In genomic region chr5:107893642-107894041, GRCh38 we compare ENCODE assay signal across 10 cellular contexts.
DNase-seq lines count a peak whose midpoint lies in the region; ATAC-seq, FAIRE-seq and TF ChIP-seq lines count a peak whose summit lies in the region.
"Had no signal": no experiment of that assay in that cellular context is flagged by ENCODE, and none has a peak within 500 bp of the region (broad histone marks: within the 10 kb centered on the region; RNA-seq: fewer than 3 reads in every experiment).

No MANE protein-coding gene starts in this region.

- TF ChIP-seq RAD21 in A549 (conservative IDR thresholded peaks at IDR 0.05 in 1 of 2, IDR thresholded peaks at IDR 0.05 in 1 of 2) = no peak
- TF ChIP-seq RAD21 in IMR-90 (IDR thresholded peaks at IDR 0.05; ENCODE audit: low read length) = no peak

- no peak overlapping the region for H2AFZ ChIP-seq in IMR-90 (replicated peaks; ENCODE audit: low read length, poor library complexity)

- H4K20me1 ChIP-seq in IMR-90 (ENCODE audit: insufficient read depth, low read length) = no peaks in the 10 kb centered on the region

- no peaks in the 10 kb centered on the region for H3K4me1 Mint-ChIP-seq in activated T-helper 17 cell treated with anti-CD3 and anti-CD28 coated beads, Interleukin-2, amount 50 U/mL, for 72 hours
- H3K4me1 Mint-ChIP-seq: B cell had no signal

- TF ChIP-seq EP300 in A549 (IDR thresholded peaks at IDR 0.05) = no peak

- no peak overlapping the region for H4K5ac ChIP-seq in IMR-90 (ENCODE audit: low read depth, low read length)

- no peak overlapping the region for H4K8ac ChIP-seq in IMR-90 (ENCODE audit: low read depth in 2 of 2, low read length in 2 of 2)

- DNase-seq in A549 (ENCODE audit: low read depth in 1 of 2, low spot score in 1 of 2) (no peak), IMR-90 (peak; percentile 32), astrocyte of the hippocampus (ENCODE audit: low read depth, low spot score) (peak; percentile 84), NCI-H1048 (lab: John Stamatoyannopoulos, UW) (no peak), HEK293T (ENCODE audit: extremely low spot score) (no peak), NCI-H2029 treated with DMSO at 0.1 percent for 48 hours (lab: John Stamatoyannopoulos, UW) (no peak)
- DNase-seq: upper lobe of left lung had no signal

- no TSS peak for BruUV-seq in IMR-90 (replicated peaks; lab: Mats Ljungman, UMichigan)

- intact Hi-C loops in IMR-90 (cut with micrococcal nuclease) = no loop called here

- no peak overlapping the region for H3K27ac Mint-ChIP-seq in activated T-helper 17 cell treated with anti-CD3 and anti-CD28 coated beads, Interleukin-2, amount 50 U/mL, for 72 hours
- H3K27ac Mint-ChIP-seq: B cell had no signal

- H2AK9ac ChIP-seq in IMR-90 (replicated peaks; ENCODE audit: low read depth, low read length, poor library complexity) = no peak overlapping the region

- H3K4me3 Mint-ChIP-seq in activated T-helper 17 cell treated with anti-CD3 and anti-CD28 coated beads, Interleukin-2, amount 50 U/mL, for 72 hours = no peak overlapping the region
- H3K4me3 Mint-ChIP-seq: B cell had no signal

- ATAC-seq in A549 (no peak), IMR-90 (ENCODE audit: low read depth) (peak; percentile 66)
- ATAC-seq in activated T-helper 17 cell treated with anti-CD3 and anti-CD28 coated beads, Interleukin-2, amount 50 U/mL, for 72 hours (replicated peaks) = no peak

- H3K4me2 ChIP-seq in A549 (no peak overlapping the region), IMR-90 (ENCODE audit: low read depth, low read length) (no peak overlapping the region)

- H3K9me3 Mint-ChIP-seq in activated T-helper 17 cell treated with anti-CD3 and anti-CD28 coated beads, Interleukin-2, amount 50 U/mL, for 72 hours = no peaks in the 10 kb centered on the region

- H2AK5ac ChIP-seq in IMR-90 (ENCODE audit: low read depth, low read length) = no peak overlapping the region

- H3K9me1 ChIP-seq in IMR-90 (ENCODE audit: insufficient read depth, low read length) = no peaks in the 10 kb centered on the region

- no peak overlapping the region for H4K91ac ChIP-seq in IMR-90 (ENCODE audit: insufficient read depth, low read depth, low read length)

- WGBS in A549 (ENCODE audit: missing lambda C conversion rate) = 76% methylated on average over 4 of the region's 4 CpGs
- no CpG with 5 or more reads among the region's 4 CpGs for WGBS in IMR-90 (ENCODE audit: extremely low coverage in 2 of 2, insufficient read length in 1 of 2), 2 experiments

- H3K4me1 ChIP-seq in A549 (no peaks in the 10 kb centered on the region), IMR-90 (ENCODE audit: control insufficient read depth, insufficient read depth, low read length) (peaks cover 2% of the 10 kb centered on the region; the same call in 1 of the 2 replicates)

- no peaks in the 10 kb centered on the region for H3K79me1 ChIP-seq in IMR-90 (ENCODE audit: low read depth in 1 of 2, low read length in 2 of 2)

- no peak for TF ChIP-seq POLR2A in A549 (IDR thresholded peaks at IDR 0.05; ENCODE audit: low read length)
- TF ChIP-seq POLR2A in IMR-90 (IDR thresholded peaks at IDR 0.05; ENCODE audit: low read depth, low read length) = no peak

- no peak overlapping the region for H3K4ac ChIP-seq in IMR-90 (ENCODE audit: low read depth, low read length)

- no peaks in the 10 kb centered on the region for H3K27me3 Mint-ChIP-seq in activated T-helper 17 cell treated with anti-CD3 and anti-CD28 coated beads, Interleukin-2, amount 50 U/mL, for 72 hours
- H3K27me3 Mint-ChIP-seq: B cell had no signal

- in situ Hi-C loops in IMR-90 (cut with MboI; ENCODE audit: low sequenced_read_pairs) = no loop called here

- CTCF ChIA-PET in A549 (lab: Yijun Ruan, JAX) (no interaction called here), IMR-90 (lab: Yijun Ruan, JAX) (interaction anchor here (1.1 kb wide), 1 partner anchor 15 kb away, joined by 4 read pairs; no protein-coding TSS in a partner anchor), HEK293T (lab: Yijun Ruan, JAX) (interaction anchor here (0.5 kb wide), 1 partner anchor 155 kb away, joined by 3 read pairs; no protein-coding TSS in a partner anchor)

- no peaks in the 10 kb centered on the region for H3K27me3 ChIP-seq in IMR-90 (ENCODE audit: control insufficient read depth, insufficient read depth, low read length)
- H3K27me3 ChIP-seq: upper lobe of left lung had no signal

- H3K27ac ChIP-seq in A549 = no peak overlapping the region
- H3K27ac ChIP-seq in IMR-90 (ENCODE audit: insufficient read depth, low read length) = no peak overlapping the region
- H3K27ac ChIP-seq: upper lobe of left lung had no signal

- H2BK15ac ChIP-seq in IMR-90 (ENCODE audit: low read depth, low read length) = no peak overlapping the region

- no peak overlapping the region for H3K4me3 ChIP-seq in A549
- no peak overlapping the region for H3K4me3 ChIP-seq in IMR-90 (ENCODE audit: insufficient read depth, low read depth, low read length)
- H3K4me3 ChIP-seq: upper lobe of left lung had no signal

- H3K56ac ChIP-seq in IMR-90 (ENCODE audit: extremely low read depth, insufficient read depth, low read length) = no peak overlapping the region

- no peaks in the 10 kb centered on the region for H3K36me3 ChIP-seq in IMR-90 (ENCODE audit: control insufficient read depth, insufficient read depth, low read length)
- H3K36me3 ChIP-seq: upper lobe of left lung had no signal

- no peak overlapping the region for H2BK5ac ChIP-seq in IMR-90 (ENCODE audit: low read depth, low read length, poor library complexity, severe bottlenecking)

- no peak for TF ChIP-seq CTCF in A549 (IDR thresholded peaks at IDR 0.05)
- no peak for TF ChIP-seq CTCF in IMR-90 (conservative IDR thresholded peaks at IDR 0.05; ENCODE audit: low read depth, low read length)

- POLR2A ChIA-PET in A549 (lab: Yijun Ruan, JAX) = no interaction called here
- POLR2A ChIA-PET in IMR-90 (lab: Charles Lee; ENCODE audit: unreplicated experiment) = no interaction called here
- POLR2A ChIA-PET in HEK293T (lab: Yijun Ruan, JAX) = interaction anchor here (0.6 kb wide), 1 partner anchor 762 kb away, joined by 3 read pairs; no protein-coding TSS in a partner anchor

- FAIRE-seq in A549 (lab: Jason Lieb, UNC) (no peak), islet of Langerhans (lab: Jason Lieb, UNC) (peak; percentile 62)

- H3K36me3 Mint-ChIP-seq in activated T-helper 17 cell treated with anti-CD3 and anti-CD28 coated beads, Interleukin-2, amount 50 U/mL, for 72 hours (ENCODE audit: low read depth) = no peaks in the 10 kb centered on the region

- no peak overlapping the region for H3K23ac ChIP-seq in IMR-90 (ENCODE audit: low read depth, low read length)

- no peak overlapping the region for H2BK120ac ChIP-seq in IMR-90 (ENCODE audit: low read depth, low read length)

- dilution Hi-C loops in IMR-90 (cut with HindIII; ENCODE audit: low sequenced_read_pairs, unreplicated experiment) = no loop called here

- H2BK20ac ChIP-seq in IMR-90 (ENCODE audit: low read depth, low read length) = no peak overlapping the region

- H3K9ac ChIP-seq in IMR-90 (ENCODE audit: low read depth, low read length) = no peak overlapping the region

- H3K14ac ChIP-seq in IMR-90 (replicated peaks; ENCODE audit: low read depth, low read length) = no peak overlapping the region

- no peak overlapping the region for H3K18ac ChIP-seq in IMR-90 (ENCODE audit: low read depth, low read length)

- H3K9me3 ChIP-seq in A549 (no peaks in the 10 kb centered on the region), IMR-90 (ENCODE audit: control insufficient read depth, insufficient read depth, low read length) (no peaks in the 10 kb centered on the region)
- H3K9me3 ChIP-seq: upper lobe of left lung had no signal

TF ChIP-seq in A549, 52 proteins besides CTCF, POLR2A, EP300 and RAD21 (continues in another document):
- no peak for TF ChIP-seq ZNF302 (CRISPR knock-in tag; IDR thresholded peaks at IDR 0.05)

TF ChIP-seq in IMR-90, 13 proteins besides CTCF, POLR2A, EP300 and RAD21:
- TF ChIP-seq CEBPB (IDR thresholded peaks at IDR 0.05; ENCODE audit: low read depth, low read length) (peak; percentile 95), BHLHE40 (IDR thresholded peaks at IDR 0.05; ENCODE audit: low read depth, low read length) (no peak)

TF ChIP-seq in HEK293T, 16 proteins besides CTCF, POLR2A, EP300 and RAD21:
- TF ChIP-seq SUZ12 (IDR thresholded peaks at IDR 0.05) = no peak
- no peak for TF ChIP-seq FOXA1 (IDR thresholded peaks at IDR 0.05)
- TF ChIP-seq HDGF (IDR thresholded peaks at IDR 0.05; ENCODE audit: borderline replicate concordance) = no peak
- no peak for TF ChIP-seq NFRKB (IDR thresholded peaks at IDR 0.05)
- no peak for TF ChIP-seq BHLHE40 (IDR thresholded peaks at IDR 0.05; ENCODE audit: borderline replicate concordance)
- no peak for TF ChIP-seq L3MBTL2 (conservative IDR thresholded peaks at IDR 0.05)
- TF ChIP-seq ZNF384 (IDR thresholded peaks at IDR 0.05) = no peak
- TF ChIP-seq SP1 (IDR thresholded peaks at IDR 0.05) = no peak
- TF ChIP-seq FOXK2 (IDR thresholded peaks at IDR 0.05) = no peak
- TF ChIP-seq PKNOX1 (IDR thresholded peaks at IDR 0.05) = no peak
- TF ChIP-seq TARDBP (IDR thresholded peaks at IDR 0.05) = no peak
- TF ChIP-seq CTBP1 (IDR thresholded peaks at IDR 0.05; ENCODE audit: borderline replicate concordance) = no peak
- no peak for TF ChIP-seq ELF4 (IDR thresholded peaks at IDR 0.05)
- TF ChIP-seq FOXM1 (IDR thresholded peaks at IDR 0.05; ENCODE audit: borderline replicate concordance) = no peak
- no peak for TF ChIP-seq LEF1 (IDR thresholded peaks at IDR 0.05; ENCODE audit: borderline replicate concordance)
- TF ChIP-seq ARNT (IDR thresholded peaks at IDR 0.05) = no peak

Comparison
In these comparisons a context has a peak if more than half of its experiments do, and no peak if none do; other contexts are left out.
1. DNase-seq: peak in IMR-90 (single experiment) and astrocyte of the hippocampus (single experiment); none in A549 (0 of 2), NCI-H1048 (single experiment), HEK293T (single experiment) and NCI-H2029 treated with DMSO at 0.1 percent for 48 hours (single experiment).